In the genomic region with DNA sequence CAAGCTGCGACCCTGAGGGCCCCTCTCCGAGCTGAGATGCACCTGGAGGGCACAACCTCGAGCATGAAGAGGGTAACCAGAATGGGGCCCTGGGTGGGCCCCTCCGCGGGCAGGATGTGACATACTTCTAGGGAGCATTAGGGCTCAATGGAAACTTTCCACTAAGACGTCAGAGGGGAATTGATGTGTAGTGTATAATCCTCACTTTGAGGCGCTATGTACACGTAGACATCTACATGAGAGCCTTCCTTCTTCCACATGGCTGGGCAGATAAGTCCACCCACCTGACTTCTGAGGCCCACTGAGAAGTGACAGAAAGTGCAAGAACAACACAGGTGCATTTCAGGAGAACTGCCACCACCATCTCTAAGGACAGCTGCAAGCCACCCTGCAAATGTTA, we compare ENCODE assay signal across 1 cellular context.
TF ChIP-seq lines count a peak whose summit lies in the region.

No MANE protein-coding gene starts in this region.

TF ChIP-seq in GM23338, 12 proteins besides CTCF, POLR2A, EP300 and RAD21 (continued from another document):
- TF ChIP-seq, protein P1, sequence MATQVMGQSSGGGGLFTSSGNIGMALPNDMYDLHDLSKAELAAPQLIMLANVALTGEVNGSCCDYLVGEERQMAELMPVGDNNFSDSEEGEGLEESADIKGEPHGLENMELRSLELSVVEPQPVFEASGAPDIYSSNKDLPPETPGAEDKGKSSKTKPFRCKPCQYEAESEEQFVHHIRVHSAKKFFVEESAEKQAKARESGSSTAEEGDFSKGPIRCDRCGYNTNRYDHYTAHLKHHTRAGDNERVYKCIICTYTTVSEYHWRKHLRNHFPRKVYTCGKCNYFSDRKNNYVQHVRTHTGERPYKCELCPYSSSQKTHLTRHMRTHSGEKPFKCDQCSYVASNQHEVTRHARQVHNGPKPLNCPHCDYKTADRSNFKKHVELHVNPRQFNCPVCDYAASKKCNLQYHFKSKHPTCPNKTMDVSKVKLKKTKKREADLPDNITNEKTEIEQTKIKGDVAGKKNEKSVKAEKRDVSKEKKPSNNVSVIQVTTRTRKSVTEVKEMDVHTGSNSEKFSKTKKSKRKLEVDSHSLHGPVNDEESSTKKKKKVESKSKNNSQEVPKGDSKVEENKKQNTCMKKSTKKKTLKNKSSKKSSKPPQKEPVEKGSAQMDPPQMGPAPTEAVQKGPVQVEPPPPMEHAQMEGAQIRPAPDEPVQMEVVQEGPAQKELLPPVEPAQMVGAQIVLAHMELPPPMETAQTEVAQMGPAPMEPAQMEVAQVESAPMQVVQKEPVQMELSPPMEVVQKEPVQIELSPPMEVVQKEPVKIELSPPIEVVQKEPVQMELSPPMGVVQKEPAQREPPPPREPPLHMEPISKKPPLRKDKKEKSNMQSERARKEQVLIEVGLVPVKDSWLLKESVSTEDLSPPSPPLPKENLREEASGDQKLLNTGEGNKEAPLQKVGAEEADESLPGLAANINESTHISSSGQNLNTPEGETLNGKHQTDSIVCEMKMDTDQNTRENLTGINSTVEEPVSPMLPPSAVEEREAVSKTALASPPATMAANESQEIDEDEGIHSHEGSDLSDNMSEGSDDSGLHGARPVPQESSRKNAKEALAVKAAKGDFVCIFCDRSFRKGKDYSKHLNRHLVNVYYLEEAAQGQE (IDR thresholded peaks at IDR 0.05; ENCODE audit: unreplicated experiment) = no peak
